Comparison of ENCODE assay signal across 1 cellular context in the genomic region with DNA sequence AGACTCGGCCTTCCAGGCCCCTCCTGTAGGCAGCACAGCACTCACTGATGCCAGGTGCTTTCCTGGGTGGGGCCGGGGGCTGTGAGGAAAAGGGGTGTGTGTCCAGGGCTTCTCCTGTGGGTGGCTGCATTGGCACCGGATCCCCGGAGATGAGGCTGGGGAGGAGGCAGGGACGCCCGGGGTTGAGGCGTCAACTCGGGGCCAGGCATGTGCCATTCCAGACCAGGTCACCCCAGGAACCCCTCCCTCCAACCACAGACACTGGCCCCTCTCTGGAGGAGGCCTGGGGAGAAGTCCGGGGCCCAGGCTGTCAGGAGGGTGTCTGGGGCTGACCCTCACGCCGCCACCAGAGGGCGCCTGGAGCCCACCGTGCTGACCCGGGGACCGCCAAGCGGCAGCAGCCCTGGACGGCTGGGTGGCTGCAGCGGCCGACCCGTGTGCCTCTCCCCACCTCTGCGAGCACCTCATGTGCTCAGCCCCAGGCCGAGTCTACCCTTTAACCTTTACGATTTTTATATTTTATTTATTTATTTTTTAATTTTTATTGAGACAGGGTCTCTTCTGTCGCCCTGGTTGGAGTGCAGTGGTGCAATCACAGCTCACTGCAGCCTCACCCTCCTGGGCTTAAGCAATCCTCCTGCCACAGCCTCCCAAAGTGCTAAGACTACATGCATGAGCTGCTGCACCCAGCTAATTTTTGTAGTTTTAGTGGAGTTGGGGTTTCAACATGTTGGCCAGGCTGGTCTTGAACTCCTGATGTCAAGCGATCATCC.
TF ChIP-seq lines count a peak whose summit lies in the region.

No MANE protein-coding gene starts in this region.

TF ChIP-seq in HepG2, 621 proteins besides CTCF, POLR2A, EP300 and RAD21 (continues in another document):
- no peak for TF ChIP-seq HES4 (CRISPR knock-in tag; IDR thresholded peaks at IDR 0.05; ENCODE audit: borderline replicate concordance)
- TF ChIP-seq, protein P1, sequence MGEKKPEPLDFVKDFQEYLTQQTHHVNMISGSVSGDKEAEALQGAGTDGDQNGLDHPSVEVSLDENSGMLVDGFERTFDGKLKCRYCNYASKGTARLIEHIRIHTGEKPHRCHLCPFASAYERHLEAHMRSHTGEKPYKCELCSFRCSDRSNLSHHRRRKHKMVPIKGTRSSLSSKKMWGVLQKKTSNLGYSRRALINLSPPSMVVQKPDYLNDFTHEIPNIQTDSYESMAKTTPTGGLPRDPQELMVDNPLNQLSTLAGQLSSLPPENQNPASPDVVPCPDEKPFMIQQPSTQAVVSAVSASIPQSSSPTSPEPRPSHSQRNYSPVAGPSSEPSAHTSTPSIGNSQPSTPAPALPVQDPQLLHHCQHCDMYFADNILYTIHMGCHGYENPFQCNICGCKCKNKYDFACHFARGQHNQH (CRISPR knock-in tag; IDR thresholded peaks at IDR 0.05): peak; percentile 25; the same call in 1 of the 2 replicates
- TF ChIP-seq MXI1 (IDR thresholded peaks at IDR 0.05; ENCODE audit: borderline replicate concordance, low read depth, low read length): peak; percentile 25; the same call in 1 of the 3 replicates
- TF ChIP-seq, protein P2, sequence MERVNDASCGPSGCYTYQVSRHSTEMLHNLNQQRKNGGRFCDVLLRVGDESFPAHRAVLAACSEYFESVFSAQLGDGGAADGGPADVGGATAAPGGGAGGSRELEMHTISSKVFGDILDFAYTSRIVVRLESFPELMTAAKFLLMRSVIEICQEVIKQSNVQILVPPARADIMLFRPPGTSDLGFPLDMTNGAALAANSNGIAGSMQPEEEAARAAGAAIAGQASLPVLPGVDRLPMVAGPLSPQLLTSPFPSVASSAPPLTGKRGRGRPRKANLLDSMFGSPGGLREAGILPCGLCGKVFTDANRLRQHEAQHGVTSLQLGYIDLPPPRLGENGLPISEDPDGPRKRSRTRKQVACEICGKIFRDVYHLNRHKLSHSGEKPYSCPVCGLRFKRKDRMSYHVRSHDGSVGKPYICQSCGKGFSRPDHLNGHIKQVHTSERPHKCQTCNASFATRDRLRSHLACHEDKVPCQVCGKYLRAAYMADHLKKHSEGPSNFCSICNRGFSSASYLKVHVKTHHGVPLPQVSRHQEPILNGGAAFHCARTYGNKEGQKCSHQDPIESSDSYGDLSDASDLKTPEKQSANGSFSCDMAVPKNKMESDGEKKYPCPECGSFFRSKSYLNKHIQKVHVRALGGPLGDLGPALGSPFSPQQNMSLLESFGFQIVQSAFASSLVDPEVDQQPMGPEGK (CRISPR knock-in tag; IDR thresholded peaks at IDR 0.05): peak; percentile 44; the same call in 1 of the 2 replicates
- TF ChIP-seq KDM2A (CRISPR knock-in tag; IDR thresholded peaks at IDR 0.05; ENCODE audit: borderline replicate concordance, low read depth): peak; percentile 35; the same call in 1 of the 2 replicates
- peak; percentile 52; the same call in 1 of the 2 replicates for TF ChIP-seq PCBP1 (IDR thresholded peaks at IDR 0.05; ENCODE audit: borderline replicate concordance, low read depth, low read length)
- no peak for TF ChIP-seq MAF1 (CRISPR knock-in tag; IDR thresholded peaks at IDR 0.05; ENCODE audit: borderline replicate concordance)
- TF ChIP-seq GATAD2A (CRISPR knock-in tag; IDR thresholded peaks at IDR 0.05): peak; percentile 14; the same call in 1 of the 2 replicates
- no peak for TF ChIP-seq RNF2 (conservative IDR thresholded peaks at IDR 0.05; ENCODE audit: low read depth)
- TF ChIP-seq, protein P3, sequence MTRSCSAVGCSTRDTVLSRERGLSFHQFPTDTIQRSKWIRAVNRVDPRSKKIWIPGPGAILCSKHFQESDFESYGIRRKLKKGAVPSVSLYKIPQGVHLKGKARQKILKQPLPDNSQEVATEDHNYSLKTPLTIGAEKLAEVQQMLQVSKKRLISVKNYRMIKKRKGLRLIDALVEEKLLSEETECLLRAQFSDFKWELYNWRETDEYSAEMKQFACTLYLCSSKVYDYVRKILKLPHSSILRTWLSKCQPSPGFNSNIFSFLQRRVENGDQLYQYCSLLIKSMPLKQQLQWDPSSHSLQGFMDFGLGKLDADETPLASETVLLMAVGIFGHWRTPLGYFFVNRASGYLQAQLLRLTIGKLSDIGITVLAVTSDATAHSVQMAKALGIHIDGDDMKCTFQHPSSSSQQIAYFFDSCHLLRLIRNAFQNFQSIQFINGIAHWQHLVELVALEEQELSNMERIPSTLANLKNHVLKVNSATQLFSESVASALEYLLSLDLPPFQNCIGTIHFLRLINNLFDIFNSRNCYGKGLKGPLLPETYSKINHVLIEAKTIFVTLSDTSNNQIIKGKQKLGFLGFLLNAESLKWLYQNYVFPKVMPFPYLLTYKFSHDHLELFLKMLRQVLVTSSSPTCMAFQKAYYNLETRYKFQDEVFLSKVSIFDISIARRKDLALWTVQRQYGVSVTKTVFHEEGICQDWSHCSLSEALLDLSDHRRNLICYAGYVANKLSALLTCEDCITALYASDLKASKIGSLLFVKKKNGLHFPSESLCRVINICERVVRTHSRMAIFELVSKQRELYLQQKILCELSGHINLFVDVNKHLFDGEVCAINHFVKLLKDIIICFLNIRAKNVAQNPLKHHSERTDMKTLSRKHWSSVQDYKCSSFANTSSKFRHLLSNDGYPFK (CRISPR knock-in tag; IDR thresholded peaks at IDR 0.05; ENCODE audit: borderline replicate concordance): peak; percentile 87; the same call in 1 of the 2 replicates
- peak; percentile 41 for TF ChIP-seq AGO1 (IDR thresholded peaks at IDR 0.05; ENCODE audit: low read depth, low read length, poor library complexity, severe bottlenecking)
- 0 out of 2 replicates have a peak, but pooled peaks have one; percentile 40 for TF ChIP-seq ATF7-NPFF (CRISPR knock-in tag; IDR thresholded peaks at IDR 0.05; ENCODE audit: low read depth)
- peak; percentile 14; the same call in 1 of the 2 replicates for TF ChIP-seq TARDBP (CRISPR knock-in tag; IDR thresholded peaks at IDR 0.05)
- peak; percentile 46; the same call in 1 of the 2 replicates for TF ChIP-seq MEIS1 (CRISPR knock-in tag; IDR thresholded peaks at IDR 0.05; ENCODE audit: borderline replicate concordance)
- peak; percentile 74 for TF ChIP-seq ZNF777 (CRISPR knock-in tag; IDR thresholded peaks at IDR 0.05)
- TF ChIP-seq BHLHE40 (IDR thresholded peaks at IDR 0.05; ENCODE audit: low read length): 0 out of 2 replicates have a peak, but pooled peaks have one; percentile 14
- 0 out of 2 replicates have a peak, but pooled peaks have one; percentile 47 for TF ChIP-seq SMAD3 (CRISPR knock-in tag; IDR thresholded peaks at IDR 0.05)
- TF ChIP-seq, protein P4, sequence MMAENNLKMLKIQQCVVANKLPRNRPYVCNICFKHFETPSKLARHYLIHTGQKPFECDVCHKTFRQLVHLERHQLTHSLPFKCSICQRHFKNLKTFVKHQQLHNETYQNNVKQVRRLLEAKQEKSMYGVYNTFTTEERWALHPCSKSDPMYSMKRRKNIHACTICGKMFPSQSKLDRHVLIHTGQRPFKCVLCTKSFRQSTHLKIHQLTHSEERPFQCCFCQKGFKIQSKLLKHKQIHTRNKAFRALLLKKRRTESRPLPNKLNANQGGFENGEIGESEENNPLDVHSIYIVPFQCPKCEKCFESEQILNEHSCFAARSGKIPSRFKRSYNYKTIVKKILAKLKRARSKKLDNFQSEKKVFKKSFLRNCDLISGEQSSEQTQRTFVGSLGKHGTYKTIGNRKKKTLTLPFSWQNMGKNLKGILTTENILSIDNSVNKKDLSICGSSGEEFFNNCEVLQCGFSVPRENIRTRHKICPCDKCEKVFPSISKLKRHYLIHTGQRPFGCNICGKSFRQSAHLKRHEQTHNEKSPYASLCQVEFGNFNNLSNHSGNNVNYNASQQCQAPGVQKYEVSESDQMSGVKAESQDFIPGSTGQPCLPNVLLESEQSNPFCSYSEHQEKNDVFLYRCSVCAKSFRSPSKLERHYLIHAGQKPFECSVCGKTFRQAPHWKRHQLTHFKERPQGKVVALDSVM (CRISPR knock-in tag; IDR thresholded peaks at IDR 0.05): peak; percentile 41; the same call in 1 of the 2 replicates
- TF ChIP-seq, protein P5, sequence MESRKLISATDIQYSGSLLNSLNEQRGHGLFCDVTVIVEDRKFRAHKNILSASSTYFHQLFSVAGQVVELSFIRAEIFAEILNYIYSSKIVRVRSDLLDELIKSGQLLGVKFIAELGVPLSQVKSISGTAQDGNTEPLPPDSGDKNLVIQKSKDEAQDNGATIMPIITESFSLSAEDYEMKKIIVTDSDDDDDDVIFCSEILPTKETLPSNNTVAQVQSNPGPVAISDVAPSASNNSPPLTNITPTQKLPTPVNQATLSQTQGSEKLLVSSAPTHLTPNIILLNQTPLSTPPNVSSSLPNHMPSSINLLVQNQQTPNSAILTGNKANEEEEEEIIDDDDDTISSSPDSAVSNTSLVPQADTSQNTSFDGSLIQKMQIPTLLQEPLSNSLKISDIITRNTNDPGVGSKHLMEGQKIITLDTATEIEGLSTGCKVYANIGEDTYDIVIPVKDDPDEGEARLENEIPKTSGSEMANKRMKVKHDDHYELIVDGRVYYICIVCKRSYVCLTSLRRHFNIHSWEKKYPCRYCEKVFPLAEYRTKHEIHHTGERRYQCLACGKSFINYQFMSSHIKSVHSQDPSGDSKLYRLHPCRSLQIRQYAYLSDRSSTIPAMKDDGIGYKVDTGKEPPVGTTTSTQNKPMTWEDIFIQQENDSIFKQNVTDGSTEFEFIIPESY (CRISPR knock-in tag; IDR thresholded peaks at IDR 0.05): peak; percentile 56; the same call in 1 of the 2 replicates
- 0 out of 2 replicates have a peak, but pooled peaks have one; percentile 43 for TF ChIP-seq DNMT1 (CRISPR knock-in tag; IDR thresholded peaks at IDR 0.05)
- TF ChIP-seq SMC3 (IDR thresholded peaks at IDR 0.05; ENCODE audit: low read length): peak; percentile 38; the same call in 1 of the 2 replicates
- TF ChIP-seq RBM39 (IDR thresholded peaks at IDR 0.05; ENCODE audit: low read depth, low read length, poor library complexity, severe bottlenecking): no peak
- 0 out of 2 replicates have a peak, but pooled peaks have one; percentile 27 for TF ChIP-seq ERF (CRISPR knock-in tag; IDR thresholded peaks at IDR 0.05)
- peak; percentile 46 for TF ChIP-seq YY1 (IDR thresholded peaks at IDR 0.05; ENCODE audit: insufficient read depth, insufficient replicate concordance, low read depth, low read length)
- 0 out of 2 replicates have a peak, but pooled peaks have one; percentile 26 for TF ChIP-seq MTF2 (CRISPR knock-in tag; IDR thresholded peaks at IDR 0.05; ENCODE audit: borderline replicate concordance)
- no peak for TF ChIP-seq JUND (CRISPR knock-in tag; IDR thresholded peaks at IDR 0.05)
- TF ChIP-seq, protein P6, sequence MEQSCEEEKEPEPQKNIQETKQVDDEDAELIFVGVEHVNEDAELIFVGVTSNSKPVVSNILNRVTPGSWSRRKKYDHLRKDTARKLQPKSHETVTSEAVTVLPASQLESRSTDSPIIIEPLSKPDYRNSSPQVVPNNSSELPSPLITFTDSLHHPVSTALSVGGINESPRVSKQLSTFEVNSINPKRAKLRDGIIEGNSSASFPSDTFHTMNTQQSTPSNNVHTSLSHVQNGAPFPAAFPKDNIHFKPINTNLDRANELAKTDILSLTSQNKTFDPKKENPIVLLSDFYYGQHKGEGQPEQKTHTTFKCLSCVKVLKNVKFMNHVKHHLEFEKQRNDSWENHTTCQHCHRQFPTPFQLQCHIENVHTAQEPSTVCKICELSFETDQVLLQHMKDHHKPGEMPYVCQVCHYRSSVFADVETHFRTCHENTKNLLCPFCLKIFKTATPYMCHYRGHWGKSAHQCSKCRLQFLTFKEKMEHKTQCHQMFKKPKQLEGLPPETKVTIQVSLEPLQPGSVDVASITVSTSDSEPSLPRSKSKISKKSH (CRISPR knock-in tag; IDR thresholded peaks at IDR 0.05; ENCODE audit: borderline replicate concordance): peak; percentile 56; the same call in 1 of the 2 replicates
- peak; percentile 65; the same call in 1 of the 2 replicates for TF ChIP-seq ZNF768 (CRISPR knock-in tag; IDR thresholded peaks at IDR 0.05)
- TF ChIP-seq, protein P7, sequence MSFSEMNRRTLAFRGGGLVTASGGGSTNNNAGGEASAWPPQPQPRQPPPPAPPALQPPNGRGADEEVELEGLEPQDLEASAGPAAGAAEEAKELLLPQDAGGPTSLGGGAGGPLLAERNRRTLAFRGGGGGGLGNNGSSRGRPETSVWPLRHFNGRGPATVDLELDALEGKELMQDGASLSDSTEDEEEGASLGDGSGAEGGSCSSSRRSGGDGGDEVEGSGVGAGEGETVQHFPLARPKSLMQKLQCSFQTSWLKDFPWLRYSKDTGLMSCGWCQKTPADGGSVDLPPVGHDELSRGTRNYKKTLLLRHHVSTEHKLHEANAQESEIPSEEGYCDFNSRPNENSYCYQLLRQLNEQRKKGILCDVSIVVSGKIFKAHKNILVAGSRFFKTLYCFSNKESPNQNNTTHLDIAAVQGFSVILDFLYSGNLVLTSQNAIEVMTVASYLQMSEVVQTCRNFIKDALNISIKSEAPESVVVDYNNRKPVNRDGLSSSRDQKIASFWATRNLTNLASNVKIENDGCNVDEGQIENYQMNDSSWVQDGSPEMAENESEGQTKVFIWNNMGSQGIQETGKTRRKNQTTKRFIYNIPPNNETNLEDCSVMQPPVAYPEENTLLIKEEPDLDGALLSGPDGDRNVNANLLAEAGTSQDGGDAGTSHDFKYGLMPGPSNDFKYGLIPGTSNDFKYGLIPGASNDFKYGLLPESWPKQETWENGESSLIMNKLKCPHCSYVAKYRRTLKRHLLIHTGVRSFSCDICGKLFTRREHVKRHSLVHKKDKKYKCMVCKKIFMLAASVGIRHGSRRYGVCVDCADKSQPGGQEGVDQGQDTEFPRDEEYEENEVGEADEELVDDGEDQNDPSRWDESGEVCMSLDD (CRISPR knock-in tag; IDR thresholded peaks at IDR 0.05; ENCODE audit: borderline replicate concordance): no peak
- TF ChIP-seq KLF16 (CRISPR knock-in tag; IDR thresholded peaks at IDR 0.05): no peak
- TF ChIP-seq, protein P8, sequence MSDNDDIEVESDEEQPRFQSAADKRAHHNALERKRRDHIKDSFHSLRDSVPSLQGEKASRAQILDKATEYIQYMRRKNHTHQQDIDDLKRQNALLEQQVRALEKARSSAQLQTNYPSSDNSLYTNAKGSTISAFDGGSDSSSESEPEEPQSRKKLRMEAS (IDR thresholded peaks at IDR 0.05): peak; percentile 51; the same call in 1 of the 2 replicates
- TF ChIP-seq ZNF839 (CRISPR knock-in tag; IDR thresholded peaks at IDR 0.05; ENCODE audit: borderline replicate concordance): no peak
- TF ChIP-seq, protein P9, sequence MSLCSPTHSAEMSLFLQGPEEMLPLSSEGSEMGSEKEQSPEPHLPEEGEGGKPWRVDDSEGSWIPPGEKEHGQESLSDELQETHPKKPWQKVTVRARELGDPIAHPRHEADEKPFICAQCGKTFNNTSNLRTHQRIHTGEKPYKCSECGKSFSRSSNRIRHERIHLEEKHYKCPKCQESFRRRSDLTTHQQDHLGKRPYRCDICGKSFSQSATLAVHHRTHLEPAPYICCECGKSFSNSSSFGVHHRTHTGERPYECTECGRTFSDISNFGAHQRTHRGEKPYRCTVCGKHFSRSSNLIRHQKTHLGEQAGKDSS (CRISPR knock-in tag; IDR thresholded peaks at IDR 0.05; ENCODE audit: borderline replicate concordance, low read depth): peak; percentile 52; the same call in 1 of the 2 replicates
- peak; percentile 39; the same call in 1 of the 2 replicates for TF ChIP-seq SALL1 (CRISPR knock-in tag; IDR thresholded peaks at IDR 0.05)
- peak; percentile 60; the same call in 1 of the 2 replicates for TF ChIP-seq GABPB1 (CRISPR knock-in tag; IDR thresholded peaks at IDR 0.05)
